Comparison of ENCODE assay signal across 1 cellular context in the genomic region with DNA sequence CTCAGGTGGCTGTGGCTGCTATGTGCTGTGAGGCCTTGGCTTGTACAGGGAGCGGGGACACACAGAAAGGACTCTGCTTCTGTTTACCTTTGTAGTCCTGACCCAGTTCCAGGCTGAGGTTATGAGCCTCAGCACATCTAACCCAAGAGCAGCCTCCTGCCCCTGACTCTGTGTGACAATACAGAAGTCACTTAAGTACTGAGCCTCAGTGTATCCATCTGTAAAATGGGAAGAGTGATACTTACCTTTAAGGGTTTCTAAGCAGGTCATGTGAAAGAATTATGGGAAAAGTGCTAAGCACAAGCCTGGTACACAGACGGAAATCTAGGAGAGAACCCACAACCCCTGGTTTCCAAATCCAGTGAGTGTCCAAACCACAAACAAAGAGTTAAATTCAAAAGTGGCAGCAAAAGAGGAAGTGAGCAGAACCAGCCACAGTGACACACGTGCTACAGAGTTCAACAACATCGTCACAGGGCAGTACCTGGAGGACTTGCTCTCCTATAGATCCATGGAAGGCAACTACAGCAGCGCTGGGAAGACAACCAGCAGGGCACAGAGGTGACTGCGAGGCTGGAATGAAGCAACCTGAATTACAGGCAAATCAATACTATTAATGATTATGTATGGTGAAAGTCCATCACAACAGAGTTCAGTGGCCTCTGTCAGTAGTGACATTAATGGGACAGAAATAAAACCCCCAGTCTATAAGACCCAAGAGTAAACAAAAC.
TF ChIP-seq lines count a peak whose summit lies in the region.

No MANE protein-coding gene starts in this region.

TF ChIP-seq in SK-N-SH, 30 proteins besides CTCF, POLR2A, EP300 and RAD21 (continued from another document):
- TF ChIP-seq, protein P1, sequence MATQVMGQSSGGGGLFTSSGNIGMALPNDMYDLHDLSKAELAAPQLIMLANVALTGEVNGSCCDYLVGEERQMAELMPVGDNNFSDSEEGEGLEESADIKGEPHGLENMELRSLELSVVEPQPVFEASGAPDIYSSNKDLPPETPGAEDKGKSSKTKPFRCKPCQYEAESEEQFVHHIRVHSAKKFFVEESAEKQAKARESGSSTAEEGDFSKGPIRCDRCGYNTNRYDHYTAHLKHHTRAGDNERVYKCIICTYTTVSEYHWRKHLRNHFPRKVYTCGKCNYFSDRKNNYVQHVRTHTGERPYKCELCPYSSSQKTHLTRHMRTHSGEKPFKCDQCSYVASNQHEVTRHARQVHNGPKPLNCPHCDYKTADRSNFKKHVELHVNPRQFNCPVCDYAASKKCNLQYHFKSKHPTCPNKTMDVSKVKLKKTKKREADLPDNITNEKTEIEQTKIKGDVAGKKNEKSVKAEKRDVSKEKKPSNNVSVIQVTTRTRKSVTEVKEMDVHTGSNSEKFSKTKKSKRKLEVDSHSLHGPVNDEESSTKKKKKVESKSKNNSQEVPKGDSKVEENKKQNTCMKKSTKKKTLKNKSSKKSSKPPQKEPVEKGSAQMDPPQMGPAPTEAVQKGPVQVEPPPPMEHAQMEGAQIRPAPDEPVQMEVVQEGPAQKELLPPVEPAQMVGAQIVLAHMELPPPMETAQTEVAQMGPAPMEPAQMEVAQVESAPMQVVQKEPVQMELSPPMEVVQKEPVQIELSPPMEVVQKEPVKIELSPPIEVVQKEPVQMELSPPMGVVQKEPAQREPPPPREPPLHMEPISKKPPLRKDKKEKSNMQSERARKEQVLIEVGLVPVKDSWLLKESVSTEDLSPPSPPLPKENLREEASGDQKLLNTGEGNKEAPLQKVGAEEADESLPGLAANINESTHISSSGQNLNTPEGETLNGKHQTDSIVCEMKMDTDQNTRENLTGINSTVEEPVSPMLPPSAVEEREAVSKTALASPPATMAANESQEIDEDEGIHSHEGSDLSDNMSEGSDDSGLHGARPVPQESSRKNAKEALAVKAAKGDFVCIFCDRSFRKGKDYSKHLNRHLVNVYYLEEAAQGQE (IDR thresholded peaks at IDR 0.05; ENCODE audit: low read depth, low read length), result no peak
- no peak for TF ChIP-seq TEAD4 (IDR thresholded peaks at IDR 0.05; ENCODE audit: borderline replicate concordance, insufficient read depth)
TF ChIP-seq in SK-N-SH: peak in this region for 0.
